In genomic region chr1:25502957-25503356, GRCh38 we compare ENCODE assay signal across 15 cellular contexts. TPM values are rescaled to one million over a fixed set of nuclear protein-coding genes. Genes with fewer than 3 reads are reported as not detected.
DNase-seq lines count a peak whose midpoint lies in the region; ATAC-seq, FAIRE-seq and TF ChIP-seq lines count a peak whose summit lies in the region.
"Had no signal": no experiment of that assay in that cellular context is flagged by ENCODE, and none has a peak within 500 bp of the region (broad histone marks: within the 10 kb centered on the region; RNA-seq: fewer than 3 reads in every experiment).

No MANE protein-coding gene starts in this region.

- H3K79me2 ChIP-seq in astrocyte (ENCODE audit: insufficient read depth, low read length): no peaks in the 10 kb centered on the region
- no peaks in the 10 kb centered on the region for H3K79me2 ChIP-seq in hepatocyte

- H3K9me2 ChIP-seq in hepatocyte (replicated peaks; ENCODE audit: insufficient read depth): no peaks in the 10 kb centered on the region

- no peak for TF ChIP-seq CTCF in astrocyte (IDR thresholded peaks at IDR 0.05; ENCODE audit: insufficient read depth, low read depth, low read length)
- no peak for TF ChIP-seq CTCF in hepatocyte (IDR thresholded peaks at IDR 0.05; ENCODE audit: poor library complexity)

- no peak overlapping the region for H3K27ac ChIP-seq in CD4-positive, CD25-positive, alpha-beta regulatory T cell (ENCODE audit: insufficient read depth, low read length, poor library complexity, severe bottlenecking)
- H3K27ac ChIP-seq in HUES64 (ENCODE audit: low read depth, low read length): 0 out of 2 replicates have a peak overlapping the region, but pooled peaks have one; percentile 49
- H3K27ac ChIP-seq in astrocyte (ENCODE audit: low read depth, low read length): no peak overlapping the region
- peak overlapping the region; percentile 82 for H3K27ac ChIP-seq in hepatocyte
- H3K27ac ChIP-seq in effector memory CD4-positive, alpha-beta T cell (ENCODE audit: insufficient read depth, low read length, poor library complexity, severe bottlenecking): no peak overlapping the region

- H3K36me3 Mint-ChIP-seq in CD4-positive, CD25-positive, alpha-beta regulatory T cell: peaks cover 17% of the 10 kb centered on the region
- H3K36me3 Mint-ChIP-seq in astrocyte (ENCODE audit: low read depth, unreplicated experiment): peaks cover 17% of the 10 kb centered on the region

- H3K4me2 ChIP-seq in astrocyte (ENCODE audit: low read length): no peak overlapping the region
- no peak overlapping the region for H3K4me2 ChIP-seq in hepatocyte

- 59% methylated on average over 4 of the region's 4 CpGs for WGBS in HUES64
- WGBS in hepatocyte (ENCODE audit: low lambda C conversion rate, missing lambda C conversion rate): 53% methylated on average over 4 of the region's 4 CpGs

- H3K27me3 ChIP-seq in CD4-positive, CD25-positive, alpha-beta regulatory T cell (ENCODE audit: control insufficient read depth, insufficient read depth, low read length): no peaks in the 10 kb centered on the region
- H3K27me3 ChIP-seq in HUES64 (ENCODE audit: insufficient read depth, low read length): no peaks in the 10 kb centered on the region
- no peaks in the 10 kb centered on the region for H3K27me3 ChIP-seq in astrocyte (ENCODE audit: insufficient read depth, low read length)
- no peaks in the 10 kb centered on the region for H3K27me3 ChIP-seq in hepatocyte
- no peaks in the 10 kb centered on the region for H3K27me3 ChIP-seq in effector memory CD4-positive, alpha-beta T cell (replicated peaks; ENCODE audit: control insufficient read depth, insufficient read depth, low read length, poor library complexity, severe bottlenecking)

- H3K4me1 Mint-ChIP-seq in CD4-positive, CD25-positive, alpha-beta regulatory T cell: peaks cover 8 to 34% (median 15%) of the 10 kb centered on the region in 4 donors
- H3K4me1 Mint-ChIP-seq in astrocyte (ENCODE audit: low read depth, unreplicated experiment): peaks cover 23% of the 10 kb centered on the region

- H3K4me1 ChIP-seq in CD4-positive, CD25-positive, alpha-beta regulatory T cell (ENCODE audit: control insufficient read depth, insufficient read depth, low read length, poor library complexity, severe bottlenecking): peaks cover 15% of the 10 kb centered on the region
- H3K4me1 ChIP-seq in HUES64 (ENCODE audit: insufficient read depth, low read length) (peaks cover 24% of the 10 kb centered on the region), astrocyte (ENCODE audit: insufficient read depth, low read length) (peaks cover 8% of the 10 kb centered on the region), hepatocyte (ENCODE audit: insufficient read depth) (peaks cover 48% of the 10 kb centered on the region)
- peaks cover 7% of the 10 kb centered on the region for H3K4me1 ChIP-seq in effector memory CD4-positive, alpha-beta T cell (ENCODE audit: control insufficient read depth, insufficient read depth, low read length, poor library complexity, severe bottlenecking)

- H3K4me3 ChIP-seq in CD4-positive, CD25-positive, alpha-beta regulatory T cell (ENCODE audit: low read depth, low read length): no peak overlapping the region
- no peak overlapping the region for H3K4me3 ChIP-seq in HUES64 (ENCODE audit: low read length)
- no peak overlapping the region for H3K4me3 ChIP-seq in astrocyte (ENCODE audit: insufficient read depth, low read depth, low read length)
- H3K4me3 ChIP-seq in hepatocyte: no peak overlapping the region
- no peak overlapping the region for H3K4me3 ChIP-seq in effector memory CD4-positive, alpha-beta T cell (ENCODE audit: insufficient read depth, low read depth, low read length, poor library complexity, severe bottlenecking)

- H2AFZ ChIP-seq in astrocyte (ENCODE audit: low read depth, low read length) (no peak overlapping the region), hepatocyte (no peak overlapping the region)

- peak overlapping the region in 2 of 3 donors; percentile 36 to 49 for H3K27ac Mint-ChIP-seq in CD4-positive, CD25-positive, alpha-beta regulatory T cell
- H3K27ac Mint-ChIP-seq in astrocyte (ENCODE audit: unreplicated experiment): peak overlapping the region; percentile 50
- H3K27ac Mint-ChIP-seq: B cell; dendritic cell treated with granulocyte-macrophage colony-stimulating factor and Interleukin-4, amounts not matched to agents 40 ng/mL and 50 ng/mL, for 4 days had no signal

- H3K9me3 Mint-ChIP-seq in CD4-positive, CD25-positive, alpha-beta regulatory T cell: peaks cover 0 to 3% (median 0%) of the 10 kb centered on the region in 7 donors
- H3K9me3 Mint-ChIP-seq in astrocyte (ENCODE audit: unreplicated experiment): no peaks in the 10 kb centered on the region
- H3K9me3 Mint-ChIP-seq: dendritic cell treated with granulocyte-macrophage colony-stimulating factor and Interleukin-4, amounts not matched to agents 40 ng/mL and 50 ng/mL, for 4 days; stimulated activated naive CD8-positive, alpha-beta T cell treated with anti-CD3 and anti-CD28 coated beads, Interleukin-15, amount 100 ng/mL, for 72 hours had no signal

- H3K36me3 ChIP-seq in CD4-positive, CD25-positive, alpha-beta regulatory T cell (ENCODE audit: control insufficient read depth, insufficient read depth, low read length): peaks cover 18% of the 10 kb centered on the region
- H3K36me3 ChIP-seq in HUES64 (ENCODE audit: insufficient read depth, low read length): 0 out of 2 replicates have a peak, but pooled peaks cover 5% of the 10 kb centered on the region
- H3K36me3 ChIP-seq in astrocyte (ENCODE audit: insufficient read depth, low read length): peaks cover 7% of the 10 kb centered on the region
- H3K36me3 ChIP-seq in hepatocyte (replicated peaks; ENCODE audit: insufficient read depth, low read depth): no peaks in the 10 kb centered on the region
- H3K36me3 ChIP-seq in effector memory CD4-positive, alpha-beta T cell (ENCODE audit: control insufficient read depth, insufficient read depth, low read length): peaks cover 19% of the 10 kb centered on the region

- no peak for DNase-seq in CD4-positive, CD25-positive, alpha-beta regulatory T cell
- DNase-seq in astrocyte (ENCODE audit: low read depth): peak; percentile 48
- peak; percentile 33 for DNase-seq in hepatocyte (ENCODE audit: low spot score)
- DNase-seq in HT-29 (ENCODE audit: low spot score): no peak
- DNase-seq in stimulated activated CD4-positive, alpha-beta T cell treated with anti-CD3 and anti-CD28 coated beads, Interleukin-4, amount 100 ng/mL, for 4 hours: no peak
- no peak for DNase-seq in effector memory CD4-positive, alpha-beta T cell
- DNase-seq: activated CD4-positive, alpha-beta T cell treated with anti-CD3 and anti-CD28 coated beads, Interleukin-2, amount 50 U/mL, for 4 hours; NCI-H1092; NCI-H510A; stimulated activated naive CD8-positive, alpha-beta T cell treated with anti-CD3 and anti-CD28 coated beads, Interleukin-15, amount 100 ng/mL, for 72 hours; T-helper 17 cell had no signal

- no peaks in the 10 kb centered on the region for H3K9me3 ChIP-seq in CD4-positive, CD25-positive, alpha-beta regulatory T cell (ENCODE audit: control insufficient read depth in 2 of 2, low read length in 2 of 2)
- H3K9me3 ChIP-seq in HUES64 (ENCODE audit: insufficient read depth, low read depth, low read length): no peaks in the 10 kb centered on the region
- H3K9me3 ChIP-seq in astrocyte (ENCODE audit: insufficient read depth, low read depth, low read length): no peaks in the 10 kb centered on the region
- H3K9me3 ChIP-seq in hepatocyte (ENCODE audit: low read depth): no peaks in the 10 kb centered on the region
- no peaks in the 10 kb centered on the region for H3K9me3 ChIP-seq in effector memory CD4-positive, alpha-beta T cell (ENCODE audit: control insufficient read depth, low read length)

- no peak overlapping the region for H3K4me3 Mint-ChIP-seq in CD4-positive, CD25-positive, alpha-beta regulatory T cell
- no peak overlapping the region for H3K4me3 Mint-ChIP-seq in astrocyte (ENCODE audit: unreplicated experiment)
- H3K4me3 Mint-ChIP-seq: B cell; dendritic cell treated with granulocyte-macrophage colony-stimulating factor and Interleukin-4, amounts not matched to agents 40 ng/mL and 50 ng/mL, for 4 days; stimulated activated naive CD8-positive, alpha-beta T cell treated with anti-CD3 and anti-CD28 coated beads, Interleukin-15, amount 100 ng/mL, for 72 hours; T-helper 17 cell had no signal

- no peak overlapping the region for H3K9ac ChIP-seq in HUES64 (ENCODE audit: low read depth, low read length)
- no peak overlapping the region for H3K9ac ChIP-seq in astrocyte (ENCODE audit: low read length)

- peak; percentile 86 for FAIRE-seq in astrocyte (lab: Jason Lieb, UNC)

- no peak for ATAC-seq in CD4-positive, CD25-positive, alpha-beta regulatory T cell (ENCODE audit: low read depth in 2 of 2)
- no peak for ATAC-seq in GM18867 (IDR thresholded peaks at IDR 0.05; ENCODE audit: unreplicated experiment)

- H4K20me1 ChIP-seq in astrocyte (ENCODE audit: insufficient read depth, low read length) (peaks cover 4% of the 10 kb centered on the region), hepatocyte (ENCODE audit: insufficient read depth, poor library complexity, severe bottlenecking) (no peaks in the 10 kb centered on the region)

- H3K27me3 Mint-ChIP-seq in CD4-positive, CD25-positive, alpha-beta regulatory T cell: no peaks in the 10 kb centered on the region
- no peaks in the 10 kb centered on the region for H3K27me3 Mint-ChIP-seq in astrocyte (ENCODE audit: low read depth, unreplicated experiment)
- H3K27me3 Mint-ChIP-seq: stimulated activated naive CD8-positive, alpha-beta T cell treated with anti-CD3 and anti-CD28 coated beads, Interleukin-15, amount 100 ng/mL, for 72 hours; T-helper 17 cell had no signal

RNA-seq across cellular contexts. Expression of gene LDLRAP1, which starts 40.4 kb away (rescaled TPM):
- 98.7 TPM for total RNA-seq in CD4-positive, CD25-positive, alpha-beta regulatory T cell
- polyA plus RNA-seq in CD4-positive, CD25-positive, alpha-beta regulatory T cell: 100 to 1,000 TPM; 170 to 326 (median 258) TPM
- 9.5 TPM for polyA plus RNA-seq in HUES64 (2013, experiment 1 of 2)
- 12.1 TPM for polyA plus RNA-seq in HUES64 (2013, experiment 2 of 2)
- total RNA-seq in astrocyte: 7.9 and 8.0 TPM in 2 replicates
- total RNA-seq in hepatocyte: 17.3 and 20.5 TPM in 2 replicates
- 21.1 and 27.5 TPM in 2 replicates for polyA plus RNA-seq in hepatocyte
- total RNA-seq in HT-29 (2014; rRNA removed; shearing (Covaris generic)): 12.4 and 17.2 TPM in 2 replicates

Comparison
In these comparisons a context has a peak if more than half of its experiments do, and no peak if none do; other contexts are left out.
1. DNase-seq: peak in astrocyte (single experiment) and hepatocyte (single experiment); none in CD4-positive, CD25-positive, alpha-beta regulatory T cell (0 of 3), HT-29 (single experiment), stimulated activated CD4-positive, alpha-beta T cell treated with anti-CD3 and anti-CD28 coated beads, Interleukin-4, amount 100 ng/mL, for 4 hours (0 of 2) and effector memory CD4-positive, alpha-beta T cell (0 of 3).
2. H3K27ac ChIP-seq: peak in HUES64 (single experiment) and hepatocyte (single experiment); none in CD4-positive, CD25-positive, alpha-beta regulatory T cell (single experiment), astrocyte (single experiment) and effector memory CD4-positive, alpha-beta T cell (single experiment).